In genomic region chr16:85749686-85750020, GRCh38 we compare ENCODE assay signal across 1 cellular context.
TF ChIP-seq lines count a peak whose summit lies in the region.

No MANE protein-coding gene starts in this region.

TF ChIP-seq in A549, 52 proteins besides CTCF, POLR2A, EP300 and RAD21 (continued from another document):
- no peak for TF ChIP-seq ELK1 (IDR thresholded peaks at IDR 0.05; ENCODE audit: low read depth, low read length)
- TF ChIP-seq BHLHE40 (IDR thresholded peaks at IDR 0.05; ENCODE audit: low read depth, low read length), result no peak
- no peak for TF ChIP-seq CHD2 (IDR thresholded peaks at IDR 0.05; ENCODE audit: low read length, partially characterized antibody)
- TF ChIP-seq MYC (IDR thresholded peaks at IDR 0.05; ENCODE audit: borderline replicate concordance, low read length), result no peak
- TF ChIP-seq PBX3 (IDR thresholded peaks at IDR 0.05), result no peak
- TF ChIP-seq FOSB (CRISPR knock-in tag; IDR thresholded peaks at IDR 0.05), result no peak
- TF ChIP-seq HOXB5 (CRISPR knock-in tag; IDR thresholded peaks at IDR 0.05), result no peak
- TF ChIP-seq JUN (IDR thresholded peaks at IDR 0.05), result no peak
- TF ChIP-seq REST (IDR thresholded peaks at IDR 0.05), result no peak
- TF ChIP-seq EHMT2 (IDR thresholded peaks at IDR 0.05; ENCODE audit: low read depth), result no peak
- TF ChIP-seq TP53 (CRISPR knock-in tag; IDR thresholded peaks at IDR 0.05), result no peak
- TF ChIP-seq RCOR1 (IDR thresholded peaks at IDR 0.05; ENCODE audit: low read depth, low read length), result no peak
- TF ChIP-seq ZFP36 (IDR thresholded peaks at IDR 0.05; ENCODE audit: borderline replicate concordance, partially characterized antibody), result no peak
- no peak for TF ChIP-seq POLR2AphosphoS2 (conservative IDR thresholded peaks at IDR 0.05; ENCODE audit: low read length)
- TF ChIP-seq GATA3 (IDR thresholded peaks at IDR 0.05; ENCODE audit: borderline replicate concordance), result no peak
